ENCODE assay signal across 14 cellular contexts in genomic region chr6:34146801-34147592, GRCh38. TPM values are rescaled to one million over a fixed set of nuclear protein-coding genes. Genes with fewer than 3 reads are reported as not detected.
DNase-seq lines count a peak whose midpoint lies in the region; ATAC-seq and TF ChIP-seq lines count a peak whose summit lies in the region.
"Had no signal": no experiment of that assay in that cellular context is flagged by ENCODE, and none has a peak within 500 bp of the region (broad histone marks: within the 10 kb centered on the region; RNA-seq: fewer than 3 reads in every experiment).

No MANE protein-coding gene starts in this region.

- peak; percentile 55 for DNase-seq in AG08395 (ENCODE audit: low spot score)
- DNase-seq in H4 (ENCODE audit: low spot score) = peak; percentile 36
- peak; percentile 26 for DNase-seq in astrocyte of the cerebellum (ENCODE audit: low read depth)
- peak; percentile 35 for DNase-seq in islet precursor cell
- DNase-seq in NCI-H2227 (lab: John Stamatoyannopoulos, UW; ENCODE audit: unreplicated experiment) = no peak
- DNase-seq in GM10248 (ENCODE audit: extremely low spot score) = no peak
- no peak for DNase-seq in middle frontal gyrus (ENCODE audit: extremely low spot score, low spot score)
- DNase-seq: activated CD8-positive, alpha-beta T cell treated with anti-CD3 and anti-CD28 coated beads for 36 hours; mesenchymal stem cell; T-helper 2 cell had no signal

- TF ChIP-seq CTCF in astrocyte of the cerebellum (IDR thresholded peaks at IDR 0.05; ENCODE audit: low read depth, low read length, missing control alignments) = no peak
- no peak for TF ChIP-seq CTCF in GM10248 (IDR thresholded peaks at IDR 0.05; ENCODE audit: control extremely low read depth, extremely low read depth, low read depth, missing control alignments)

- in situ Hi-C loops in astrocyte of the cerebellum (cut with HindIII; ENCODE audit: low sequenced_read_pairs) = no loop called here

- H3K4me3 ChIP-seq in astrocyte of the cerebellum (ENCODE audit: low read depth, low read length) = no peak overlapping the region
- H3K4me3 ChIP-seq: heart left ventricle, right atrium auricular region had no signal

- CTCF ChIA-PET in GM10248 (lab: Yijun Ruan, JAX) = no interaction called here

- POLR2A ChIA-PET in GM10248 (lab: Yijun Ruan, JAX) = no interaction called here

- ATAC-seq in HG02885 (IDR thresholded peaks at IDR 0.05; ENCODE audit: poor library complexity, unreplicated experiment) = no peak
- ATAC-seq: activated CD8-positive, alpha-beta T cell treated with anti-CD3 and anti-CD28 coated beads for 36 hours; heart left ventricle had no signal

RNA-seq across cellular contexts. Expression of gene GRM4, which starts 1.1 kb away (rescaled TPM):
- not detected in 2 replicates for total RNA-seq in H4 (2014; rRNA removed; shearing (Covaris generic))
- total RNA-seq: HT1080, right atrium auricular region had no signal

Comparison
In these comparisons a context has a peak if more than half of its experiments do, and no peak if none do; other contexts are left out.
1. DNase-seq: peak in AG08395 (single experiment), H4 (single experiment), astrocyte of the cerebellum (single experiment) and islet precursor cell (single experiment); none in NCI-H2227 (single experiment), GM10248 (single experiment) and middle frontal gyrus (single experiment).